38 cellular contexts compared by ENCODE assay signal in genomic region chr11:72125956-72126355, GRCh38. TPM values are rescaled to one million over a fixed set of nuclear protein-coding genes. Genes with fewer than 3 reads are reported as not detected.
"Had no signal": no experiment of that assay in that cellular context is flagged by ENCODE, and none has a peak within 500 bp of the region (broad histone marks: within the 10 kb centered on the region; RNA-seq: fewer than 3 reads in every experiment).

No MANE protein-coding gene starts in this region.

- H3K4me3 ChIP-seq: MG63 had no signal

- DNase-seq: Karpas-422, Kasumi-1, MG63, MM.1S, MV-4-11, NCI-H1048, NCI-H1092, NCI-H1092 treated with DMSO at 0.1 percent for 48 hours, NCI-H1105, NCI-H1105 treated with DMSO at 0.1 percent for 48 hours, NCI-H1417, NCI-H1417 treated with DMSO at 0.1 percent for 48 hours, NCI-H1436, NCI-H1436 treated with DMSO at 0.1 percent for 48 hours, NCI-H146, NCI-H1694, NCI-H1694 treated with DMSO at 0.1 percent for 48 hours, NCI-H187, NCI-H187 treated with DMSO at 0.1 percent for 48 hours, NCI-H1930, NCI-H2029, NCI-H2029 treated with DMSO at 0.1 percent for 48 hours, NCI-H2081, NCI-H2081 treated with DMSO at 0.1 percent for 48 hours, NCI-H2107, NCI-H2171, NCI-H2171 treated with DMSO at 0.1 percent for 48 hours, NCI-H2227 treated with DMSO at 0.1 percent for 48 hours, NCI-H226, NCI-H345, NCI-H446, NCI-H446 treated with DMSO at 0.1 percent for 48 hours, NCI-H510A had no signal

- H3K36me3 ChIP-seq: MG63 had no signal

- H3K27me3 ChIP-seq: MG63 had no signal

- H3K27ac ChIP-seq: KMS-11 had no signal

- H3K9ac ChIP-seq: KMS-11 had no signal

- H3K4me2 ChIP-seq: KMS-11 had no signal

RNA-seq across cellular contexts. Expression of gene FOLR3, which starts 9.6 kb away (rescaled TPM):
- total RNA-seq: LHCN-M2, NCI-H460 had no signal

RNA-seq across cellular contexts. Expression of gene TOMT, which starts 20.2 kb away (rescaled TPM):
- total RNA-seq: LHCN-M2, M059J, MCF 10A, NCI-H460 had no signal
